Comparison of ENCODE assay signal across 6 cellular contexts in the genomic region with DNA sequence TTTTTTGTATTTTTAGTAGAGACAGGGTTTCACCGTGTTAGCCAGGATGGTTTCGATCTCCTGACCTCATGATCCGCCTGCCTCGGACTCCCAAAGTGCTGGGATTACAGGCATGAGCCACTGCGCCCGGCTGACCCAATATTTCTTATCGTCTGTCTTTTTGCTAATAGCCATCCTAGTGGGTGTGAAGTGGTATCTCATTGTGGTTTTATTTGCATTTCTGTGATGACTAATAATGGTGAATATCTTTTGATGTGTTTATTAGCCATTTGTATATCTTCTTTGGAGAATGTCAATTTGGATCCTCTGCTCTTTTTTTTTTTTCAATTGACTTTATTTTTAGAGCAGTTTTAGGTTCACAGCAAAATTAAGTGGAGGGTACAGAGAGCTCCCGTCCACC. TPM values are rescaled to one million over a fixed set of nuclear protein-coding genes. Genes with fewer than 3 reads are reported as not detected.
DNase-seq lines count a peak whose midpoint lies in the region; ATAC-seq and TF ChIP-seq lines count a peak whose summit lies in the region.
"Not testable (repeated sequence)": the region's sequence is repeated elsewhere in the genome, so short reads cannot be mapped to it uniquely, and the experiment has no call there.

No MANE protein-coding gene starts in this region.

- not testable (repeated sequence) for H3K9me2 ChIP-seq in DOHH2 (replicated peaks; ENCODE audit: control insufficient read depth, low read length); Karpas-422 (replicated peaks; ENCODE audit: insufficient read depth, low read length)

- H3K4me1 ChIP-seq in DOHH2 (ENCODE audit: control insufficient read depth, low read length) (peaks cover 29% of the 10 kb centered on the region), Karpas-422 (ENCODE audit: low read length) (peaks cover 17% of the 10 kb centered on the region), OCI-LY3 (ENCODE audit: low read length) (peaks cover 14% of the 10 kb centered on the region)
- not testable (repeated sequence) for H3K4me1 ChIP-seq in neural progenitor cell

- not testable (repeated sequence) for H3K79me2 ChIP-seq in DOHH2 (ENCODE audit: control insufficient read depth, low read length); Karpas-422 (ENCODE audit: low read length); OCI-LY3 (ENCODE audit: low read length); neural progenitor cell (ENCODE audit: low read depth)

- H3F3A ChIP-seq in DOHH2 (ENCODE audit: control insufficient read depth, insufficient read depth); neural progenitor cell (ENCODE audit: low read depth): not testable (repeated sequence)

- H3K9me3 ChIP-seq in DOHH2 (ENCODE audit: control insufficient read depth, insufficient read depth, low read length); Karpas-422 (ENCODE audit: low read length); OCI-LY3 (ENCODE audit: insufficient read depth, low read length); neural progenitor cell (ENCODE audit: low read depth): not testable (repeated sequence)

- peak overlapping the region; percentile 82 for H2AFZ ChIP-seq in Karpas-422 (ENCODE audit: low read length)
- not testable (repeated sequence) for H2AFZ ChIP-seq in OCI-LY3 (ENCODE audit: low read depth, low read length); neural progenitor cell (replicated peaks)

- H3K36me3 ChIP-seq in DOHH2 (ENCODE audit: control insufficient read depth, low read length); Karpas-422 (ENCODE audit: insufficient read depth, low read length); OCI-LY3 (replicated peaks; ENCODE audit: low read depth, low read length); neural progenitor cell: not testable (repeated sequence)

- H3K27ac ChIP-seq in DOHH2 (ENCODE audit: low read depth, low read length): peak overlapping the region; percentile 13; the same call in 1 of the 2 replicates
- not testable (repeated sequence) for H3K27ac ChIP-seq in Karpas-422 (ENCODE audit: low read length); OCI-LY3 (ENCODE audit: low read length); neural progenitor cell

- not testable (repeated sequence) for H3K27me3 ChIP-seq in DOHH2 (ENCODE audit: control insufficient read depth, low read length); Karpas-422 (ENCODE audit: low read length); neural progenitor cell
- H3K27me3 ChIP-seq in OCI-LY3 (ENCODE audit: low read depth, low read length): peaks cover 13% of the 10 kb centered on the region

- DNase-seq in Karpas-422; activated B cell treated with CpG ODN at 0.5 μM for 24 hours; central memory CD8-positive, alpha-beta T cell (ENCODE audit: low spot score in 2 of 2); neural progenitor cell (ENCODE audit: low spot score): not testable (repeated sequence)

- H3K4me2 ChIP-seq in DOHH2 (ENCODE audit: low read length) (peak overlapping the region; percentile 64), Karpas-422 (ENCODE audit: low read depth, low read length, poor library complexity, severe bottlenecking) (peak overlapping the region; percentile 59), OCI-LY3 (ENCODE audit: low read length) (peak overlapping the region; percentile 76)
- H3K4me2 ChIP-seq in neural progenitor cell: not testable (repeated sequence)

- not testable (repeated sequence) for H3K36me3 Mint-ChIP-seq in activated B cell treated with CpG ODN at 0.5 μM for 24 hours (ENCODE audit: low read depth); central memory CD8-positive, alpha-beta T cell (ENCODE audit: insufficient read depth); neural progenitor cell

- not testable (repeated sequence) for H3K9me3 Mint-ChIP-seq in activated B cell treated with CpG ODN at 0.5 μM for 24 hours; central memory CD8-positive, alpha-beta T cell; neural progenitor cell

- POLR2A ChIA-PET in activated B cell treated with CpG ODN at 0.5 μM for 24 hours (lab: Charles Lee): interaction anchor here (0.6 to 1.2 kb wide), 4 partner anchors 8 to 126 kb away, joined by 3 to 6 read pairs (median 4); no protein-coding TSS in a partner anchor

- not testable (repeated sequence) for H3K4me3 Mint-ChIP-seq in activated B cell treated with CpG ODN at 0.5 μM for 24 hours, neural progenitor cell
- H3K4me3 Mint-ChIP-seq in central memory CD8-positive, alpha-beta T cell: peak overlapping the region; percentile 13

- H3K4me1 Mint-ChIP-seq in activated B cell treated with CpG ODN at 0.5 μM for 24 hours: peaks cover 22% of the 10 kb centered on the region
- H3K4me1 Mint-ChIP-seq in central memory CD8-positive, alpha-beta T cell: peaks cover 12% of the 10 kb centered on the region
- H3K4me1 Mint-ChIP-seq in neural progenitor cell: peaks cover 20% of the 10 kb centered on the region

- H3K27me3 Mint-ChIP-seq in activated B cell treated with CpG ODN at 0.5 μM for 24 hours: not testable (repeated sequence)
- H3K27me3 Mint-ChIP-seq in central memory CD8-positive, alpha-beta T cell: peaks cover 22% of the 10 kb centered on the region
- H3K27me3 Mint-ChIP-seq in neural progenitor cell (ENCODE audit: insufficient read depth, low read depth): peaks cover 11% of the 10 kb centered on the region

- H4K20me1 ChIP-seq in DOHH2 (ENCODE audit: control insufficient read depth, insufficient read depth, low read depth, low read length); Karpas-422 (ENCODE audit: insufficient read depth, low read depth, low read length); OCI-LY3 (ENCODE audit: insufficient read depth, low read length); neural progenitor cell (ENCODE audit: low read depth): not testable (repeated sequence)

- peak overlapping the region; percentile 37; the same call in 1 of the 2 replicates for H3K9ac ChIP-seq in Karpas-422 (ENCODE audit: low read length)
- not testable (repeated sequence) for H3K9ac ChIP-seq in OCI-LY3 (ENCODE audit: low read length); neural progenitor cell

- CTCF ChIA-PET in activated B cell treated with CpG ODN at 0.5 μM for 24 hours (lab: Charles Lee): interaction anchor here (2.4 kb wide), 1 partner anchor 48 kb away, joined by 6 read pairs; no protein-coding TSS in a partner anchor

- H3K4me3 ChIP-seq in DOHH2 (ENCODE audit: low read length) (peak overlapping the region; percentile 36), Karpas-422 (ENCODE audit: low read length) (peak overlapping the region; percentile 43; the same call in 1 of the 2 replicates), OCI-LY3 (ENCODE audit: low read length) (peak overlapping the region; percentile 48)
- not testable (repeated sequence) for H3K4me3 ChIP-seq in neural progenitor cell

- intact Hi-C loops in activated B cell treated with CpG ODN at 0.5 μM for 24 hours (cut with micrococcal nuclease): not testable (repeated sequence)

- TF ChIP-seq CTCF in DOHH2 (IDR thresholded peaks at IDR 0.05; ENCODE audit: low read depth, low read length, poor library complexity, severe bottlenecking); OCI-LY3 (IDR thresholded peaks at IDR 0.05; ENCODE audit: low read depth, low read length); activated B cell treated with CpG ODN at 0.5 μM for 24 hours (IDR thresholded peaks at IDR 0.05); neural progenitor cell (IDR thresholded peaks at IDR 0.05): not testable (repeated sequence)

- not testable (repeated sequence) for ATAC-seq in activated B cell treated with CpG ODN at 0.5 μM for 24 hours (ENCODE audit: low read depth); central memory CD8-positive, alpha-beta T cell (replicated peaks; ENCODE audit: extremely low read depth, poor library complexity, severe bottlenecking)

- peak overlapping the region; percentile 59 for H3K27ac Mint-ChIP-seq in activated B cell treated with CpG ODN at 0.5 μM for 24 hours
- not testable (repeated sequence) for H3K27ac Mint-ChIP-seq in central memory CD8-positive, alpha-beta T cell (ENCODE audit: low read depth)
- H3K27ac Mint-ChIP-seq in neural progenitor cell: peak overlapping the region; percentile 69

RNA-seq across cellular contexts. Expression of gene RCOR1, which starts 19.3 kb away (rescaled TPM):
- total RNA-seq in Karpas-422 (2014; rRNA removed; shearing (Covaris generic); ENCODE audit: low replicate concordance): 23.3 and 46.9 TPM in 2 replicates
- total RNA-seq in activated B cell treated with CpG ODN at 0.5 μM for 24 hours (21.0 and 23.0 TPM in 2 replicates), neural progenitor cell (ENCODE audit: low replicate concordance) (25.3 and 33.7 TPM in 2 replicates)
